18 cellular contexts compared by ENCODE assay signal in genomic region chr1:30734106-30734505, GRCh38. TPM values are rescaled to one million over a fixed set of nuclear protein-coding genes. Genes with fewer than 3 reads are reported as not detected.
"Had no signal": no experiment of that assay in that cellular context is flagged by ENCODE, and none has a peak within 500 bp of the region (broad histone marks: within the 10 kb centered on the region; RNA-seq: fewer than 3 reads in every experiment).

No MANE protein-coding gene starts in this region.

- H3K9me3 ChIP-seq: adrenal gland, lower lobe of right lung, spleen, upper lobe of right lung had no signal

- H3K4me1 ChIP-seq: adrenal gland, upper lobe of right lung had no signal

- H3K27ac Mint-ChIP-seq: stimulated activated memory B cell treated with anti-CD40 and anti-IgM and Interleukin-4, amounts not matched to agents 10 μg/mL and 1 μg/mL and 100 μg/mL, for 72 hours; WTC11 had no signal

- H3K27ac ChIP-seq: adrenal gland, lower lobe of right lung, upper lobe of right lung had no signal

- H3K27me3 Mint-ChIP-seq: activated CD4-positive, alpha-beta memory T cell treated with anti-CD3 and anti-CD28 coated beads, Interleukin-2, amount 10 ng/mL, durations not matched to agents 7 days and 5 days; stimulated activated memory B cell treated with anti-CD40 and anti-IgM and Interleukin-4, amounts not matched to agents 10 μg/mL and 1 μg/mL and 100 μg/mL, for 72 hours had no signal

- H3K27me3 ChIP-seq: adrenal gland, spleen, upper lobe of right lung had no signal

- H3K4me3 ChIP-seq: adrenal gland, lower lobe of right lung, spleen, upper lobe of right lung had no signal

- ATAC-seq: lower lobe of right lung; stimulated activated memory B cell treated with anti-CD40 and anti-IgM and Interleukin-4, amounts not matched to agents 10 μg/mL and 1 μg/mL and 100 μg/mL, for 72 hours; upper lobe of right lung; WTC11 had no signal

- DNase-seq: activated CD4-positive, alpha-beta memory T cell treated with anti-CD3 and anti-CD28 coated beads, Interleukin-2, amount 10 ng/mL, durations not matched to agents 7 days and 5 days; activated CD4-positive, alpha-beta T cell treated with anti-CD3 and anti-CD28 coated beads for 4 hours; effector CD4-positive, alpha-beta T cell; lower lobe of right lung; occipital lobe; spleen; stimulated activated CD4-positive, alpha-beta T cell treated with anti-CD3 and anti-CD28 coated beads, Interleukin-4, amount 100 ng/mL, for 4 hours; SW 1271; upper lobe of right lung had no signal

- H3K4me3 Mint-ChIP-seq: activated CD4-positive, alpha-beta memory T cell treated with anti-CD3 and anti-CD28 coated beads, Interleukin-2, amount 10 ng/mL, durations not matched to agents 7 days and 5 days; activated T-helper 1 cell treated with anti-CD3 and anti-CD28 coated beads, Interleukin-12 subunit alpha, Interleukin-12 subunit beta, Interleukin-2, Interleukin-4 antibody, amounts not matched to agents 30 ng/mL and 10 ng/mL and 1 ng/mL, durations not matched to agents 14 hours and 24 hours and 36 hours; nephron; stimulated activated memory B cell treated with anti-CD40 and anti-IgM and Interleukin-4, amounts not matched to agents 10 μg/mL and 1 μg/mL and 100 μg/mL, for 72 hours; WTC11 had no signal

- H3K36me3 Mint-ChIP-seq: WTC11 had no signal

- H3K9me3 Mint-ChIP-seq: stimulated activated memory B cell treated with anti-CD40 and anti-IgM and Interleukin-4, amounts not matched to agents 10 μg/mL and 1 μg/mL and 100 μg/mL, for 72 hours; WTC11 had no signal

RNA-seq across cellular contexts. Expression of gene MATN1, which starts 10.7 kb away (rescaled TPM):
- total RNA-seq: activated CD4-positive, alpha-beta memory T cell treated with anti-CD3 and anti-CD28 coated beads, Interleukin-2, amount 10 ng/mL, durations not matched to agents 7 days and 5 days; bronchial epithelial cell; lower lobe of right lung; mesenteric fat pad; posterior vena cava; T-helper 2 cell treated with Interferon-gamma antibody and Interleukin-4, amounts not matched to agents 100 ng/mL and 5 ng/mL, for 36 hours; upper lobe of right lung had no signal
